In genomic region chr15:31852933-31853332, GRCh38 we compare ENCODE assay signal across 25 cellular contexts. TPM values are rescaled to one million over a fixed set of nuclear protein-coding genes. Genes with fewer than 3 reads are reported as not detected.
DNase-seq lines count a peak whose midpoint lies in the region; TF ChIP-seq lines count a peak whose summit lies in the region.
"Had no signal": no experiment of that assay in that cellular context is flagged by ENCODE, and none has a peak within 500 bp of the region (broad histone marks: within the 10 kb centered on the region; RNA-seq: fewer than 3 reads in every experiment).

No MANE protein-coding gene starts in this region.

- H3K36me3 ChIP-seq in right atrium auricular region (no peaks in the 10 kb centered on the region), ovary (no peaks in the 10 kb centered on the region)

- DNase-seq in activated effector memory CD4-positive, alpha-beta T cell treated with anti-CD3 and anti-CD28 coated beads, Interleukin-2, amount 50 U/mL, for 16 hours, result peak; percentile 22
- no peak for DNase-seq in activated effector memory CD4-positive, alpha-beta T cell treated with Interleukin-2 at 50 U/mL for 16 hours
- DNase-seq in inferior parietal cortex (ENCODE audit: extremely low spot score) (peak; percentile 40), putamen (ENCODE audit: low spot score) (peak; percentile 81), right atrium auricular region (ENCODE audit: low spot score) (no peak), NCI-H2171 (lab: John Stamatoyannopoulos, UW) (no peak), ovary (no peak), DMS 273 (lab: John Stamatoyannopoulos, UW; ENCODE audit: unreplicated experiment) (no peak)
- DNase-seq: 8988T, AML-193, DMS53, GDM1, GOT3, IMR-90, NCI-H1092 treated with DMSO at 0.1 percent for 48 hours, NCI-H146, NCI-H2029, NCI-H226, NCI-H510A treated with DMSO at 0.1 percent for 48 hours, NCI-H748 treated with DMSO at 0.1 percent for 48 hours, PC-9, RPMI8226, SHP77 treated with DMSO at 0.1 percent for 48 hours had no signal

- WGBS in ovary, 3 donors, result 28 to 35% (median 31%) methylated on average over 4 of the region's 4 CpGs

- no peak overlapping the region for H3K4me3 ChIP-seq in right atrium auricular region
- H3K4me3 ChIP-seq in ovary, result no peak overlapping the region
- H3K4me3 ChIP-seq: PC-9 had no signal

- H3K27me3 ChIP-seq in right atrium auricular region (no peaks in the 10 kb centered on the region), ovary (no peaks in the 10 kb centered on the region)

- H3K9me3 ChIP-seq in right atrium auricular region, result peaks cover 0 to 21% of the 10 kb centered on the region in 2 donors
- no peaks in the 10 kb centered on the region for H3K9me3 ChIP-seq in ovary

- TF ChIP-seq POLR2A in ovary (IDR thresholded peaks at IDR 0.05), result no peak

- intact Hi-C loops in ovary (cut with DNase I), result no loop called here

- no peak for TF ChIP-seq CTCF in right atrium auricular region (IDR thresholded peaks at IDR 0.05)
- TF ChIP-seq CTCF in ovary (IDR thresholded peaks at IDR 0.05), result no peak

- H3K27ac ChIP-seq in right atrium auricular region (no peak overlapping the region), ovary (no peak overlapping the region)
- H3K27ac ChIP-seq: C4-2B, KMS-11, PC-9 had no signal

- no peak for TF ChIP-seq EP300 in ovary (IDR thresholded peaks at IDR 0.05)

- H3K4me1 ChIP-seq in right atrium auricular region, result no peaks in the 10 kb centered on the region
- H3K4me1 ChIP-seq in ovary (ENCODE audit: insufficient read depth), result no peaks in the 10 kb centered on the region

RNA-seq across cellular contexts. Expression of gene OTUD7A, which starts 17.5 kb away (rescaled TPM):
- total RNA-seq in right atrium auricular region, result 1 to 10 TPM; 1.0 to 5.2 TPM
- total RNA-seq in ovary, result 1 to 10 TPM; 2.0 to 7.4 (median 3.8) TPM
- polyA plus RNA-seq in ovary, result 1 to 10 TPM in 1 of 2 donors, under 1 TPM in 1; 0.67 to 1.5 TPM

Comparison
In these comparisons a context has a peak if more than half of its experiments do, and no peak if none do; other contexts are left out.
1. DNase-seq: peak in activated effector memory CD4-positive, alpha-beta T cell treated with anti-CD3 and anti-CD28 coated beads, Interleukin-2, amount 50 U/mL, for 16 hours (single experiment), inferior parietal cortex (single experiment) and putamen (single experiment); none in activated effector memory CD4-positive, alpha-beta T cell treated with Interleukin-2 at 50 U/mL for 16 hours (single experiment), right atrium auricular region (single experiment), NCI-H2171 (single experiment), ovary (0 of 5) and DMS 273 (single experiment).